1 cellular context compared by ENCODE assay signal in genomic region chr1:151061704-151062103, GRCh38.
TF ChIP-seq lines count a peak whose summit lies in the region.

No MANE protein-coding gene starts in this region.

TF ChIP-seq in GM23338, 12 proteins besides CTCF, POLR2A, EP300 and RAD21 (continued from another document):
- TF ChIP-seq, protein P1, sequence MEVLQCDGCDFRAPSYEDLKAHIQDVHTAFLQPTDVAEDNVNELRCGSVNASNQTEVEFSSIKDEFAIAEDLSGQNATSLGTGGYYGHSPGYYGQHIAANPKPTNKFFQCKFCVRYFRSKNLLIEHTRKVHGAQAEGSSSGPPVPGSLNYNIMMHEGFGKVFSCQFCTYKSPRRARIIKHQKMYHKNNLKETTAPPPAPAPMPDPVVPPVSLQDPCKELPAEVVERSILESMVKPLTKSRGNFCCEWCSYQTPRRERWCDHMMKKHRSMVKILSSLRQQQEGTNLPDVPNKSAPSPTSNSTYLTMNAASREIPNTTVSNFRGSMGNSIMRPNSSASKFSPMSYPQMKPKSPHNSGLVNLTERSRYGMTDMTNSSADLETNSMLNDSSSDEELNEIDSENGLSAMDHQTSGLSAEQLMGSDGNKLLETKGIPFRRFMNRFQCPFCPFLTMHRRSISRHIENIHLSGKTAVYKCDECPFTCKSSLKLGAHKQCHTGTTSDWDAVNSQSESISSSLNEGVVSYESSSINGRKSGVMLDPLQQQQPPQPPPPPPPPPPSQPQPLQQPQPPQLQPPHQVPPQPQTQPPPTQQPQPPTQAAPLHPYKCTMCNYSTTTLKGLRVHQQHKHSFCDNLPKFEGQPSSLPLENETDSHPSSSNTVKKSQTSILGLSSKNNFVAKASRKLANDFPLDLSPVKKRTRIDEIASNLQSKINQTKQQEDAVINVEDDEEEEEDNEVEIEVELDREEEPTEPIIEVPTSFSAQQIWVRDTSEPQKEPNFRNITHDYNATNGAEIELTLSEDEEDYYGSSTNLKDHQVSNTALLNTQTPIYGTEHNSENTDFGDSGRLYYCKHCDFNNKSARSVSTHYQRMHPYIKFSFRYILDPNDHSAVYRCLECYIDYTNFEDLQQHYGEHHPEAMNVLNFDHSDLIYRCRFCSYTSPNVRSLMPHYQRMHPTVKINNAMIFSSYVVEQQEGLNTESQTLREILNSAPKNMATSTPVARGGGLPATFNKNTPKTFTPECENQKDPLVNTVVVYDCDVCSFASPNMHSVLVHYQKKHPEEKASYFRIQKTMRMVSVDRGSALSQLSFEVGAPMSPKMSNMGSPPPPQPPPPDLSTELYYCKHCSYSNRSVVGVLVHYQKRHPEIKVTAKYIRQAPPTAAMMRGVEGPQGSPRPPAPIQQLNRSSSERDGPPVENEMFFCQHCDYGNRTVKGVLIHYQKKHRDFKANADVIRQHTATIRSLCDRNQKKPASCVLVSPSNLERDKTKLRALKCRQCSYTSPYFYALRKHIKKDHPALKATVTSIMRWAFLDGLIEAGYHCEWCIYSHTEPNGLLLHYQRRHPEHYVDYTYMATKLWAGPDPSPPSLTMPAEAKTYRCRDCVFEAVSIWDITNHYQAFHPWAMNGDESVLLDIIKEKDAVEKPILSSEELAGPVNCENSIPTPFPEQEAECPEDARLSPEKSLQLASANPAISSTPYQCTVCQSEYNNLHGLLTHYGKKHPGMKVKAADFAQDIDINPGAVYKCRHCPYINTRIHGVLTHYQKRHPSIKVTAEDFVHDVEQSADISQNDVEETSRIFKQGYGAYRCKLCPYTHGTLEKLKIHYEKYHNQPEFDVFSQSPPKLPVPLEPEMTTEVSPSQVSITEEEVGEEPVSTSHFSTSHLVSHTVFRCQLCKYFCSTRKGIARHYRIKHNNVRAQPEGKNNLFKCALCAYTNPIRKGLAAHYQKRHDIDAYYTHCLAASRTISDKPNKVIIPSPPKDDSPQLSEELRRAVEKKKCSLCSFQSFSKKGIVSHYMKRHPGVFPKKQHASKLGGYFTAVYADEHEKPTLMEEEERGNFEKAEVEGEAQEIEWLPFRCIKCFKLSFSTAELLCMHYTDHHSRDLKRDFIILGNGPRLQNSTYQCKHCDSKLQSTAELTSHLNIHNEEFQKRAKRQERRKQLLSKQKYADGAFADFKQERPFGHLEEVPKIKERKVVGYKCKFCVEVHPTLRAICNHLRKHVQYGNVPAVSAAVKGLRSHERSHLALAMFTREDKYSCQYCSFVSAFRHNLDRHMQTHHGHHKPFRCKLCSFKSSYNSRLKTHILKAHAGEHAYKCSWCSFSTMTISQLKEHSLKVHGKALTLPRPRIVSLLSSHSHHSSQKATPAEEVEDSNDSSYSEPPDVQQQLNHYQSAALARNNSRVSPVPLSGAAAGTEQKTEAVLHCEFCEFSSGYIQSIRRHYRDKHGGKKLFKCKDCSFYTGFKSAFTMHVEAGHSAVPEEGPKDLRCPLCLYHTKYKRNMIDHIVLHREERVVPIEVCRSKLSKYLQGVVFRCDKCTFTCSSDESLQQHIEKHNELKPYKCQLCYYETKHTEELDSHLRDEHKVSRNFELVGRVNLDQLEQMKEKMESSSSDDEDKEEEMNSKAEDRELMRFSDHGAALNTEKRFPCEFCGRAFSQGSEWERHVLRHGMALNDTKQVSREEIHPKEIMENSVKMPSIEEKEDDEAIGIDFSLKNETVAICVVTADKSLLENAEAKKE (CRISPR knock-in tag; IDR thresholded peaks at IDR 0.05): no peak
- TF ChIP-seq, protein P2, sequence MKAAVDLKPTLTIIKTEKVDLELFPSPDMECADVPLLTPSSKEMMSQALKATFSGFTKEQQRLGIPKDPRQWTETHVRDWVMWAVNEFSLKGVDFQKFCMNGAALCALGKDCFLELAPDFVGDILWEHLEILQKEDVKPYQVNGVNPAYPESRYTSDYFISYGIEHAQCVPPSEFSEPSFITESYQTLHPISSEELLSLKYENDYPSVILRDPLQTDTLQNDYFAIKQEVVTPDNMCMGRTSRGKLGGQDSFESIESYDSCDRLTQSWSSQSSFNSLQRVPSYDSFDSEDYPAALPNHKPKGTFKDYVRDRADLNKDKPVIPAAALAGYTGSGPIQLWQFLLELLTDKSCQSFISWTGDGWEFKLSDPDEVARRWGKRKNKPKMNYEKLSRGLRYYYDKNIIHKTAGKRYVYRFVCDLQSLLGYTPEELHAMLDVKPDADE (IDR thresholded peaks at IDR 0.05): no peak
- no peak for TF ChIP-seq NANOG (IDR thresholded peaks at IDR 0.05; ENCODE audit: borderline replicate concordance)
- no peak for TF ChIP-seq REST (IDR thresholded peaks at IDR 0.05; ENCODE audit: unreplicated experiment)
- no peak for TF ChIP-seq EZH2phosphoT487 (IDR thresholded peaks at IDR 0.05; ENCODE audit: unreplicated experiment)
- TF ChIP-seq ZNF114 (CRISPR knock-in tag; IDR thresholded peaks at IDR 0.05): no peak
- no peak for TF ChIP-seq POLR2AphosphoS5 (IDR thresholded peaks at IDR 0.05; ENCODE audit: low read depth)
